1 cellular context compared by ENCODE assay signal in genomic region chr7:137772221-137772620, GRCh38.
TF ChIP-seq lines count a peak whose summit lies in the region.

No MANE protein-coding gene starts in this region.

TF ChIP-seq in GM12878, 131 proteins besides CTCF, POLR2A, EP300 and RAD21 (continued from another document):
- TF ChIP-seq PRDM15 (CRISPR knock-in tag; IDR thresholded peaks at IDR 0.05) (no peak), BCL3 (IDR thresholded peaks at IDR 0.05; ENCODE audit: borderline replicate concordance, insufficient read depth, low read depth, low read length, poor library complexity, severe bottlenecking) (no peak), KDM1A (IDR thresholded peaks at IDR 0.05; ENCODE audit: borderline replicate concordance) (no peak), SMAD5 (IDR thresholded peaks at IDR 0.05; ENCODE audit: low read depth) (no peak), GABPA (IDR thresholded peaks at IDR 0.05; ENCODE audit: low read depth) (no peak), BRCA1 (IDR thresholded peaks at IDR 0.05; ENCODE audit: low read depth, low read length) (no peak), ZBTB33 (IDR thresholded peaks at IDR 0.05) (no peak), RBBP5 (conservative IDR thresholded peaks at IDR 0.05) (no peak), ZNF622 (IDR thresholded peaks at IDR 0.05) (no peak)
